ENCODE assay signal across 21 cellular contexts in genomic region chr3:150626148-150626930, GRCh38. TPM values are rescaled to one million over a fixed set of nuclear protein-coding genes. Genes with fewer than 3 reads are reported as not detected.
DNase-seq lines count a peak whose midpoint lies in the region; ATAC-seq and TF ChIP-seq lines count a peak whose summit lies in the region.
"Had no signal": no experiment of that assay in that cellular context is flagged by ENCODE, and none has a peak within 500 bp of the region (broad histone marks: within the 10 kb centered on the region; RNA-seq: fewer than 3 reads in every experiment).

No MANE protein-coding gene starts in this region.

- no peaks in the 10 kb centered on the region for H3K9me3 ChIP-seq in H9 (ENCODE audit: control insufficient read depth, low read depth, low read length)
- H3K9me3 ChIP-seq in OCI-LY7 (ENCODE audit: low read length) = no peaks in the 10 kb centered on the region

- H4K8ac ChIP-seq in H9 (replicated peaks; ENCODE audit: insufficient read length, low read depth, low read length) = no peak overlapping the region

- peaks cover 98% of the 10 kb centered on the region for H3K36me3 ChIP-seq in OCI-LY7 (ENCODE audit: insufficient read depth, low read length)

- no peak for TF ChIP-seq CTCF in H9 (conservative IDR thresholded peaks at IDR 0.05)
- no peak for TF ChIP-seq CTCF in OCI-LY7 (conservative IDR thresholded peaks at IDR 0.05; ENCODE audit: low read length)

- H2AK5ac ChIP-seq in H9 (ENCODE audit: insufficient read length, low read length) = no peak overlapping the region

- H4K91ac ChIP-seq in H9 (ENCODE audit: insufficient read length, low read depth, low read length) = no peak overlapping the region

- no peaks in the 10 kb centered on the region; the same call in 1 of the 2 replicates for H3K4me1 ChIP-seq in H9 (ENCODE audit: insufficient read depth, low read length)
- H3K4me1 ChIP-seq in OCI-LY7 (ENCODE audit: insufficient read depth, low read length, poor library complexity, severe bottlenecking) = no peaks in the 10 kb centered on the region

- H4K5ac ChIP-seq in H9 (ENCODE audit: insufficient read length, low read depth, low read length) = no peak overlapping the region

- H3K18ac ChIP-seq in H9 (ENCODE audit: insufficient read length, low read depth, low read length) = no peak overlapping the region

- no peak overlapping the region for H2BK120ac ChIP-seq in H9 (ENCODE audit: low read depth, low read length, poor library complexity, severe bottlenecking)

- no peak for ATAC-seq in activated naive CD8-positive, alpha-beta T cell treated with anti-CD3 and anti-CD28 coated beads, Interleukin-2, amount 50 U/mL, for 24 hours
- no peak for ATAC-seq in naive thymus-derived CD8-positive, alpha-beta T cell
- ATAC-seq: PC-3 had no signal

- peaks cover 47% of the 10 kb centered on the region for H3K36me3 Mint-ChIP-seq in activated naive CD8-positive, alpha-beta T cell treated with anti-CD3 and anti-CD28 coated beads, Interleukin-2, amount 50 U/mL, for 24 hours (ENCODE audit: low read depth)
- H3K36me3 Mint-ChIP-seq in activated naive CD8-positive, alpha-beta T cell treated with anti-CD3 and anti-CD28 coated beads for 36 hours = peaks cover 21% of the 10 kb centered on the region
- H3K36me3 Mint-ChIP-seq in H9 (ENCODE audit: insufficient read depth in 1 of 3, low read depth in 3 of 3) = peaks cover 17 to 43% (median 38%) of the 10 kb centered on the region in 3 experiments; a peak in 6 of 7 replicates
- peaks cover 58% of the 10 kb centered on the region for H3K36me3 Mint-ChIP-seq in activated T-helper 2 cell treated with anti-CD3 and anti-CD28 coated beads, Interferon-gamma antibody, Interleukin-2, Interleukin-4, amounts not matched to agents 10 μg/mL and 5 μg/mL and 100 μg/mL, durations not matched to agents 14 hours and 24 hours and 36 hours (ENCODE audit: low read depth)
- peaks cover 12 to 68% (median 13%) of the 10 kb centered on the region in 3 donors for H3K36me3 Mint-ChIP-seq in naive thymus-derived CD8-positive, alpha-beta T cell

- no peak overlapping the region for H3K4me3 ChIP-seq in OCI-LY7 (ENCODE audit: low read depth, low read length, poor library complexity, severe bottlenecking)

- WGBS in H9 (ENCODE audit: extremely low coverage, insufficient read length, low lambda C conversion rate) = no CpG with 5 or more reads among the region's 2 CpGs

- peaks cover 10% of the 10 kb centered on the region for H3K4me1 Mint-ChIP-seq in activated naive CD8-positive, alpha-beta T cell treated with anti-CD3 and anti-CD28 coated beads, Interleukin-2, amount 50 U/mL, for 24 hours
- H3K4me1 Mint-ChIP-seq in activated naive CD8-positive, alpha-beta T cell treated with anti-CD3 and anti-CD28 coated beads for 36 hours = peaks cover 9% of the 10 kb centered on the region
- peaks cover 10 to 13% of the 10 kb centered on the region in 2 experiments for H3K4me1 Mint-ChIP-seq in H9
- peaks cover 26% of the 10 kb centered on the region for H3K4me1 Mint-ChIP-seq in activated T-helper 2 cell treated with anti-CD3 and anti-CD28 coated beads, Interferon-gamma antibody, Interleukin-2, Interleukin-4, amounts not matched to agents 10 μg/mL and 5 μg/mL and 100 μg/mL, durations not matched to agents 14 hours and 24 hours and 36 hours (ENCODE audit: low read depth)
- peaks cover 5 to 18% (median 12%) of the 10 kb centered on the region in 4 donors for H3K4me1 Mint-ChIP-seq in naive thymus-derived CD8-positive, alpha-beta T cell

- H3K4me2 ChIP-seq in H9 (ENCODE audit: insufficient read depth, insufficient read length, low read length) (no peak overlapping the region), OCI-LY7 (ENCODE audit: low read length) (no peak overlapping the region)

- no peaks in the 10 kb centered on the region for H3K79me1 ChIP-seq in H9 (ENCODE audit: insufficient read depth, low read depth, low read length, poor library complexity, severe bottlenecking)

- POLR2A ChIA-PET in naive thymus-derived CD8-positive, alpha-beta T cell (lab: Charles Lee) = interaction anchor here (0.7 kb wide), 1 partner anchor 950 kb away, joined by 6 read pairs; no protein-coding TSS in a partner anchor
- POLR2A ChIA-PET in OCI-LY7 (lab: Charles Lee) = interaction anchor here (0.5 to 1.0 kb wide), 3 partner anchors 31 to 82 kb away, joined by 3 to 4 read pairs (median 3); no protein-coding TSS in a partner anchor

- no peak overlapping the region for H3K9ac ChIP-seq in H9 (ENCODE audit: extremely low read depth, insufficient read length, low read length)

- DNase-seq in activated naive CD8-positive, alpha-beta T cell treated with anti-CD3 and anti-CD28 coated beads, Interleukin-2, amount 50 U/mL, for 24 hours = no peak
- DNase-seq in activated naive CD8-positive, alpha-beta T cell treated with anti-CD3 and anti-CD28 coated beads for 36 hours = no peak
- DNase-seq in H9 (no peak), NCI-H1694 (lab: John Stamatoyannopoulos, UW) (no peak), OCI-LY7 (ENCODE audit: low spot score) (no peak)
- no peak for DNase-seq in activated T-helper 2 cell treated with anti-CD3 and anti-CD28 coated beads, Interferon-gamma antibody, Interleukin-2, Interleukin-4, amounts not matched to agents 10 μg/mL and 5 μg/mL and 100 μg/mL, durations not matched to agents 14 hours and 24 hours and 36 hours (ENCODE audit: low spot score)
- no peak for DNase-seq in naive thymus-derived CD8-positive, alpha-beta T cell
- no peak for DNase-seq in stimulated activated CD8-positive, alpha-beta memory T cell treated with anti-CD3 and anti-CD28 coated beads, Interleukin-4, amount 100 ng/mL, for 48 hours
- DNase-seq: ACHN, COR-L47, DMS 273 treated with DMSO at 0.1 percent for 48 hours, H7, Karpas-422, NCI-H1417 treated with DMSO at 0.1 percent for 48 hours, NCI-H1930, NCI-H345, NCI-H524 treated with DMSO at 0.1 percent for 48 hours, PC-3, RPMI8226, SHP77 treated with DMSO at 0.1 percent for 48 hours had no signal

- no peak overlapping the region for H2BK12ac ChIP-seq in H9 (ENCODE audit: insufficient read length, low read depth, low read length)

- CTCF ChIA-PET in OCI-LY7 (lab: Charles Lee; ENCODE audit: unreplicated experiment) = no interaction called here

- no peak overlapping the region for H3T11ph ChIP-seq in H9 (ENCODE audit: low read length)

- H2AFZ ChIP-seq in H9 (ENCODE audit: low read length) (no peak overlapping the region), OCI-LY7 (ENCODE audit: low read length) (no peak overlapping the region)

- H2BK5ac ChIP-seq in H9 (ENCODE audit: insufficient read length, low read length) = no peak overlapping the region

- H2BK20ac ChIP-seq in H9 (ENCODE audit: low read depth, low read length, poor library complexity, severe bottlenecking) = no peak overlapping the region

- H3K14ac ChIP-seq in H9 (ENCODE audit: insufficient read depth, low read length) = no peak overlapping the region

- no peaks in the 10 kb centered on the region for H3K9me3 Mint-ChIP-seq in activated naive CD8-positive, alpha-beta T cell treated with anti-CD3 and anti-CD28 coated beads, Interleukin-2, amount 50 U/mL, for 24 hours
- H3K9me3 Mint-ChIP-seq in activated naive CD8-positive, alpha-beta T cell treated with anti-CD3 and anti-CD28 coated beads for 36 hours = no peaks in the 10 kb centered on the region
- H3K9me3 Mint-ChIP-seq in H9 = no peaks in the 10 kb centered on the region; a peak in 1 of 5 replicates
- no peaks in the 10 kb centered on the region for H3K9me3 Mint-ChIP-seq in activated T-helper 2 cell treated with anti-CD3 and anti-CD28 coated beads, Interferon-gamma antibody, Interleukin-2, Interleukin-4, amounts not matched to agents 10 μg/mL and 5 μg/mL and 100 μg/mL, durations not matched to agents 14 hours and 24 hours and 36 hours
- no peaks in the 10 kb centered on the region for H3K9me3 Mint-ChIP-seq in naive thymus-derived CD8-positive, alpha-beta T cell

- no TSS peak for BruUV-seq in OCI-LY7 (replicated peaks; lab: Mats Ljungman, UMichigan)

- no peaks in the 10 kb centered on the region for H3K27me3 ChIP-seq in H9 (ENCODE audit: insufficient read depth, low read length)

- no peak overlapping the region for H3K23ac ChIP-seq in H9 (ENCODE audit: insufficient read length, low read depth, low read length)

- H3K79me2 ChIP-seq in H9 (ENCODE audit: insufficient read depth, low read length) (no peaks in the 10 kb centered on the region), OCI-LY7 (ENCODE audit: insufficient read depth, low read depth, low read length) (peaks cover 49% of the 10 kb centered on the region)

- H3K4me3 Mint-ChIP-seq in activated naive CD8-positive, alpha-beta T cell treated with anti-CD3 and anti-CD28 coated beads, Interleukin-2, amount 50 U/mL, for 24 hours = no peak overlapping the region
- H3K4me3 Mint-ChIP-seq in activated naive CD8-positive, alpha-beta T cell treated with anti-CD3 and anti-CD28 coated beads for 36 hours = no peak overlapping the region
- no peak overlapping the region for H3K4me3 Mint-ChIP-seq in H9
- no peak overlapping the region for H3K4me3 Mint-ChIP-seq in activated T-helper 2 cell treated with anti-CD3 and anti-CD28 coated beads, Interferon-gamma antibody, Interleukin-2, Interleukin-4, amounts not matched to agents 10 μg/mL and 5 μg/mL and 100 μg/mL, durations not matched to agents 14 hours and 24 hours and 36 hours (ENCODE audit: low read depth)
- no peak overlapping the region for H3K4me3 Mint-ChIP-seq in naive thymus-derived CD8-positive, alpha-beta T cell

- no peaks in the 10 kb centered on the region for H3K9me2 ChIP-seq in OCI-LY7 (ENCODE audit: insufficient read depth, low read length)

- no peak overlapping the region for H3K4ac ChIP-seq in H9 (ENCODE audit: low read depth, low read length)

- no peak overlapping the region for H2BK15ac ChIP-seq in H9 (ENCODE audit: low read depth, low read length)

- H3K23me2 ChIP-seq in H9 (ENCODE audit: insufficient read length, low read depth, low read length, poor library complexity, severe bottlenecking) = no peaks in the 10 kb centered on the region

- intact Hi-C loops in activated T-helper 2 cell treated with anti-CD3 and anti-CD28 coated beads, Interferon-gamma antibody, Interleukin-2, Interleukin-4, amounts not matched to agents 10 μg/mL and 5 μg/mL and 100 μg/mL, durations not matched to agents 14 hours and 24 hours and 36 hours (cut with micrococcal nuclease) = no loop called here
- intact Hi-C loops in OCI-LY7 (cut with micrococcal nuclease; ENCODE audit: unreplicated experiment) = no loop called here

- H3K27me3 Mint-ChIP-seq in activated naive CD8-positive, alpha-beta T cell treated with anti-CD3 and anti-CD28 coated beads, Interleukin-2, amount 50 U/mL, for 24 hours = no peaks in the 10 kb centered on the region
- H3K27me3 Mint-ChIP-seq in activated naive CD8-positive, alpha-beta T cell treated with anti-CD3 and anti-CD28 coated beads for 36 hours = no peaks in the 10 kb centered on the region
- no peaks in the 10 kb centered on the region for H3K27me3 Mint-ChIP-seq in H9 (ENCODE audit: low read depth)
- no peaks in the 10 kb centered on the region for H3K27me3 Mint-ChIP-seq in activated T-helper 2 cell treated with anti-CD3 and anti-CD28 coated beads, Interferon-gamma antibody, Interleukin-2, Interleukin-4, amounts not matched to agents 10 μg/mL and 5 μg/mL and 100 μg/mL, durations not matched to agents 14 hours and 24 hours and 36 hours (ENCODE audit: low read depth)
- H3K27me3 Mint-ChIP-seq in naive thymus-derived CD8-positive, alpha-beta T cell = no peaks in the 10 kb centered on the region

- H3K27ac ChIP-seq in H9 (ENCODE audit: insufficient read length, low read depth, low read length) (no peak overlapping the region), OCI-LY7 (ENCODE audit: low read depth, low read length, poor library complexity, severe bottlenecking) (no peak overlapping the region)
- H3K27ac ChIP-seq: C4-2B had no signal

- H4K20me1 ChIP-seq in H9 (ENCODE audit: control insufficient read depth, insufficient read depth, insufficient read length) = no peaks in the 10 kb centered on the region
- peaks cover 10% of the 10 kb centered on the region for H4K20me1 ChIP-seq in OCI-LY7 (ENCODE audit: insufficient read depth, low read length)

- H3K56ac ChIP-seq in H9 (ENCODE audit: insufficient read length, low read depth, low read length) = no peak overlapping the region

- peak overlapping the region; percentile 30 for H3K27ac Mint-ChIP-seq in activated naive CD8-positive, alpha-beta T cell treated with anti-CD3 and anti-CD28 coated beads, Interleukin-2, amount 50 U/mL, for 24 hours
- no peak overlapping the region for H3K27ac Mint-ChIP-seq in activated naive CD8-positive, alpha-beta T cell treated with anti-CD3 and anti-CD28 coated beads for 36 hours
- H3K27ac Mint-ChIP-seq in H9 = peak overlapping the region in 2 of 3 experiments; percentile 12 to 53; a peak in 3 of 7 replicates
- peak overlapping the region; percentile 20 for H3K27ac Mint-ChIP-seq in activated T-helper 2 cell treated with anti-CD3 and anti-CD28 coated beads, Interferon-gamma antibody, Interleukin-2, Interleukin-4, amounts not matched to agents 10 μg/mL and 5 μg/mL and 100 μg/mL, durations not matched to agents 14 hours and 24 hours and 36 hours
- H3K27ac Mint-ChIP-seq in naive thymus-derived CD8-positive, alpha-beta T cell = peak overlapping the region in 6 of 10 donors; percentile 3 to 52 (median 28)

RNA-seq across cellular contexts. Expression of gene SELENOT, which starts 23.2 kb away (rescaled TPM):
- total RNA-seq in activated naive CD8-positive, alpha-beta T cell treated with anti-CD3 and anti-CD28 coated beads for 36 hours = 100 to 1,000 TPM; 107 to 110 TPM
- 73.8 and 79.1 TPM in 2 replicates for total RNA-seq in H9 (2021)
- 119 and 121 TPM in 2 replicates for total RNA-seq in activated T-helper 2 cell treated with anti-CD3 and anti-CD28 coated beads, Interferon-gamma antibody, Interleukin-2, Interleukin-4, amounts not matched to agents 10 μg/mL and 5 μg/mL and 100 μg/mL, durations not matched to agents 14 hours and 24 hours and 36 hours
- 10 to 100 TPM; 61.4 to 68.5 TPM for total RNA-seq in naive thymus-derived CD8-positive, alpha-beta T cell
- 100 to 1,000 TPM; 142 to 267 (median 173) TPM for polyA plus RNA-seq in naive thymus-derived CD8-positive, alpha-beta T cell
- total RNA-seq in OCI-LY7 (2014; rRNA removed; shearing (Covaris generic)) = 36.8 and 60.7 TPM in 2 replicates
- total RNA-seq in OCI-LY7 (2022) = 70.1 and 71.8 TPM in 2 replicates
